ENCODE assay signal across 14 cellular contexts in the genomic region with DNA sequence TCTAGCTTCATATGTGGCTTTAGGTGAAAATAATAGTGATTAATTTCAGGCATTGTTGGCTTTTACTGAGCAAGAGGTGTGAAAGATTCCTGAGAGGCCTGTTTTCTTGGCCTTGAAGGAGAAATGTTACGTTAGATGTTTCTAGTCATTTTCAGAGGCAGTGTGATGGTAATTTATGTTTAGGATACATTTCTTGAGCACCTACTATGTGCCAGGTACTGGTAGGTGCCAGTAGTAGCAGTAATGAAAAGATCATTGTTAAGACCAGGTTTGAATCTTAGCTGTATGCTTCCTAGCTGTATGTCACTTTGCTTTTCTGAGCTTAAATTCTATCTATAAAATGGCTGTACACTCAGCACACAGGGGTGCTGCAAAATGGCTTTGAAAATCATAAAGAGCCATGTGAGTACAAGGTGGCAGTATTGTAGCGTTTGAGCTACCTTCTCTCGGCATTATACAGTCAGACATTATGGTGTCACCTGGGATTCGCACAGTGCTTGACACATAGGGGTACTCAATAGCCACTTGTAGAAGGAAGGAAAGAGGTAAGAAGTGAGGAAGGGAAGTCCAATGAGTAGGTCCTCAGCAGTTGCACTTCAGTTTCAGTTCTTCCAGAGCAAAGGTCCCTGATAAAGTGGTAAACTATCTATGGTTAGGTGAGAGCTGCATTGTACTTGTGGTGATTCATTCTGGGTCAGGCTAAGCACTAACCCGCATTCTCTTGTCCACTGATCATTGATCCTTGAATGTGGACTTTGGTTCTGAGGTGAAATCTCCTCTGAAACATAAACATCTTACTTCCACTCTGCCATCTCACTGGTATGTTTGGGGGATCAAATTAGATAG.
"Had no signal": no experiment of that assay in that cellular context is flagged by ENCODE, and none has a peak within 500 bp of the region (broad histone marks: within the 10 kb centered on the region; RNA-seq: fewer than 3 reads in every experiment).

No MANE protein-coding gene starts in this region.

- H3K4me1 Mint-ChIP-seq: activated naive CD8-positive, alpha-beta T cell treated with anti-CD3 and anti-CD28 coated beads, Interleukin-2, amount 50 U/mL, for 24 hours; natural killer cell; T-cell had no signal

- ATAC-seq: activated CD8-positive, alpha-beta T cell treated with anti-CD3 and anti-CD28 coated beads, Interleukin-2, amount 10 ng/mL, durations not matched to agents 7 days and 5 days; activated naive CD8-positive, alpha-beta T cell treated with anti-CD3 and anti-CD28 coated beads, Interleukin-2, amount 50 U/mL, for 24 hours; gastrocnemius medialis; natural killer cell; T-cell had no signal

- FAIRE-seq: colon had no signal

- H3K4me3 ChIP-seq: cardiac muscle cell, gastrocnemius medialis, skin epidermis, tibial nerve had no signal

- H3K36me3 Mint-ChIP-seq: natural killer cell, T-cell had no signal

- DNase-seq: activated CD4-positive, alpha-beta T cell treated with anti-CD3 and anti-CD28 coated beads for 48 hours; activated CD8-positive, alpha-beta memory T cell treated with anti-CD3 and anti-CD28 coated beads, Interleukin-2, amount 50 U/mL, for 48 hours; activated CD8-positive, alpha-beta T cell treated with anti-CD3 and anti-CD28 coated beads, Interleukin-2, amount 10 ng/mL, durations not matched to agents 7 days and 5 days; activated naive CD4-positive, alpha-beta T cell treated with Interleukin-2 at 50 U/mL for 16 hours; activated naive CD8-positive, alpha-beta T cell treated with anti-CD3 and anti-CD28 coated beads, Interleukin-2, amount 50 U/mL, for 24 hours; gastrocnemius medialis; natural killer cell; nucleus accumbens; T-cell; T1000 had no signal

- H3K4me3 Mint-ChIP-seq: activated CD8-positive, alpha-beta T cell treated with anti-CD3 and anti-CD28 coated beads, Interleukin-2, amount 10 ng/mL, durations not matched to agents 7 days and 5 days; activated naive CD8-positive, alpha-beta T cell treated with anti-CD3 and anti-CD28 coated beads, Interleukin-2, amount 50 U/mL, for 24 hours; natural killer cell; T-cell had no signal

- H3K27ac ChIP-seq: cardiac muscle cell, gastrocnemius medialis, skin epidermis had no signal

- H3K4me1 ChIP-seq: gastrocnemius medialis had no signal

- H3K9me3 Mint-ChIP-seq: activated naive CD8-positive, alpha-beta T cell treated with anti-CD3 and anti-CD28 coated beads, Interleukin-2, amount 50 U/mL, for 24 hours; natural killer cell; T-cell had no signal

- H3K36me3 ChIP-seq: cardiac muscle cell, gastrocnemius medialis, tibial nerve had no signal

- H3K27ac Mint-ChIP-seq: activated CD8-positive, alpha-beta T cell treated with anti-CD3 and anti-CD28 coated beads, Interleukin-2, amount 10 ng/mL, durations not matched to agents 7 days and 5 days; activated naive CD8-positive, alpha-beta T cell treated with anti-CD3 and anti-CD28 coated beads, Interleukin-2, amount 50 U/mL, for 24 hours; natural killer cell; T-cell had no signal

- H3K9me3 ChIP-seq: gastrocnemius medialis, tibial nerve had no signal

- H3K27me3 ChIP-seq: cardiac muscle cell, gastrocnemius medialis, tibial nerve had no signal
